8 cellular contexts compared by ENCODE assay signal in genomic region chr17:82297804-82298537, GRCh38. TPM values are rescaled to one million over a fixed set of nuclear protein-coding genes. Genes with fewer than 3 reads are reported as not detected.
A peak's percentile ranks its signal among the peaks of the same experiment; 100 is the strongest.
DNase-seq lines count a peak whose midpoint lies in the region; ATAC-seq, FAIRE-seq and TF ChIP-seq lines count a peak whose summit lies in the region.

No MANE protein-coding gene starts in this region.

- POLR2A ChIA-PET in K562 (lab: Yijun Ruan, JAX) = interaction anchor here (0.9 to 1.5 kb wide), 2 partner anchors 29 to 59 kb away, joined by 3 read pairs; no protein-coding TSS in a partner anchor

- peak; percentile 82 for FAIRE-seq in K562 (lab: Jason Lieb, UNC)

- H3K27me3 Mint-ChIP-seq in immature natural killer cell (ENCODE audit: low read depth in 3 of 3) = peaks cover 35 to 43% (median 38%) of the 10 kb centered on the region in 3 donors

- TF ChIP-seq CTCF in K562 (IDR thresholded peaks at IDR 0.05 in 2 of 3, conservative IDR thresholded peaks at IDR 0.05 in 1 of 3; ENCODE audit: insufficient read depth in 2 of 3, low read depth in 1 of 3, low read length in 3 of 3) = no peak

- intact Hi-C loops in K562 (cut with micrococcal nuclease) = no loop called here

- H3K9me3 Mint-ChIP-seq in immature natural killer cell = no peaks in the 10 kb centered on the region

- H3K4me3 Mint-ChIP-seq in immature natural killer cell = peak overlapping the region; percentile 90 to 95 (median 93)

- H3K4me1 ChIP-seq in K562 (replicated peaks in 1 of 2; ENCODE audit: control insufficient read depth in 2 of 2, insufficient read depth in 2 of 2, low read length in 2 of 2) = peaks cover 63 to 77% of the 10 kb centered on the region in 2 experiments

- H3K27ac Mint-ChIP-seq in immature natural killer cell = peak overlapping the region; percentile 100

- CTCF ChIA-PET in K562 (lab: Yijun Ruan, JAX; ENCODE audit: low intra/inter-chr PET ratio) = no interaction called here

- peaks cover 86 to 88% of the 10 kb centered on the region in 2 donors for H3K4me1 Mint-ChIP-seq in immature natural killer cell

- WGBS in K562 (ENCODE audit: insufficient coverage, low coverage, missing lambda C conversion rate) = 18% methylated on average over 36 of the region's 36 CpGs

- no peaks in the 10 kb centered on the region for H3K36me3 Mint-ChIP-seq in immature natural killer cell

- H4K20me1 ChIP-seq in K562 (replicated peaks; ENCODE audit: control insufficient read depth, insufficient read depth, low read length) = no peaks in the 10 kb centered on the region

- peak overlapping the region; percentile 26; the same call in 1 of the 2 replicates for H3K4me3 ChIP-seq in K562

- peaks cover 13% of the 10 kb centered on the region; the same call in 2 of the 3 replicates for H3K79me2 ChIP-seq in K562 (ENCODE audit: control insufficient read depth, insufficient read depth, low read length)

- no peaks in the 10 kb centered on the region; the same call in 2 of the 3 replicates for H3K36me3 ChIP-seq in K562 (ENCODE audit: control insufficient read depth, insufficient read depth, low read length)

- no peaks in the 10 kb centered on the region for H3K27me3 ChIP-seq in K562 (ENCODE audit: control insufficient read depth in 2 of 2, insufficient read depth in 2 of 2, low read length in 2 of 2)

- no peaks in the 10 kb centered on the region for H3K9me3 ChIP-seq in K562 (replicated peaks; ENCODE audit: control insufficient read depth, insufficient read depth, low read depth, low read length)

- no peak for TF ChIP-seq RAD21 in K562 (CRISPR knock-in tag; conservative IDR thresholded peaks at IDR 0.05 in 1 of 2, IDR thresholded peaks at IDR 0.05 in 1 of 2)

- peak overlapping the region; percentile 96 for H2AFZ ChIP-seq in K562 (ENCODE audit: low read depth, low read length)

- peak overlapping the region; percentile 79 for H3K4me2 ChIP-seq in K562 (ENCODE audit: insufficient read depth, low read length)

- no peaks in the 10 kb centered on the region for H3K9me1 ChIP-seq in K562 (ENCODE audit: control insufficient read depth, insufficient read depth, low read length)

- peak overlapping the region; percentile 67 for H3K27ac ChIP-seq in K562 (ENCODE audit: extremely low read depth, low read depth, low read length)

- in situ Hi-C loops in K562 (cut with MboI) = no loop called here

- peak; percentile 66 for DNase-seq in COLO668 (lab: John Stamatoyannopoulos, UW; ENCODE audit: unreplicated experiment)
- peak; percentile 87 for DNase-seq in LoVo (ENCODE audit: low spot score)
- DNase-seq in UCSD-AML1 (lab: John Stamatoyannopoulos, UW; ENCODE audit: unreplicated experiment) = peak; percentile 82
- peak; percentile 75 to 88 (median 81) for DNase-seq in K562 (ENCODE audit: extremely low read depth in 1 of 4, low spot score in 3 of 4)
- DNase-seq in immature natural killer cell = peak; percentile 99
- DNase-seq in stimulated activated CD4-positive, alpha-beta T cell treated with anti-CD3 and anti-CD28 coated beads, Interleukin-12 subunit alpha, Interleukin-12 subunit beta, amount 100 ng/mL, for 48 hours (ENCODE audit: low read depth in 2 of 3, low spot score in 1 of 3) = peak; percentile 87 to 91 (median 91)

- H3K9ac ChIP-seq in K562 (ENCODE audit: insufficient read depth in 1 of 2, low read depth in 2 of 2, low read length in 2 of 2) = peak overlapping the region; percentile 48 to 89

- no TSS peak for BruUV-seq in K562 (replicated peaks; lab: Mats Ljungman, UMichigan)

- peak; percentile 71 for TF ChIP-seq POLR2A in K562 (conservative IDR thresholded peaks at IDR 0.05)

- ATAC-seq in GM21381 (IDR thresholded peaks at IDR 0.05; ENCODE audit: unreplicated experiment) (peak; percentile 42), K562 (peak; percentile 78), HG03025 (IDR thresholded peaks at IDR 0.05; ENCODE audit: low FRiP score, unreplicated experiment) (no peak)

- no peak for TF ChIP-seq EP300 in K562 (IDR thresholded peaks at IDR 0.05; ENCODE audit: low read length)

TF ChIP-seq in K562, 482 proteins besides CTCF, POLR2A, EP300 and RAD21 (continues in another document):
- TF ChIP-seq ZNF3 (CRISPR knock-in tag; IDR thresholded peaks at IDR 0.05) (no peak), SMAD4 (CRISPR knock-in tag; conservative IDR thresholded peaks at IDR 0.05) (0 out of 2 replicates have a peak, but pooled peaks have one; percentile 63), HDGF (IDR thresholded peaks at IDR 0.05) (no peak; the same call in 1 of the 2 replicates), CHD2 (IDR thresholded peaks at IDR 0.05; ENCODE audit: low read depth, low read length) (no peak), ZNF311 (CRISPR knock-in tag; IDR thresholded peaks at IDR 0.05) (no peak), ASH1L (IDR thresholded peaks at IDR 0.05; ENCODE audit: borderline replicate concordance, low read depth, partially characterized antibody) (no peak), HNRNPK (IDR thresholded peaks at IDR 0.05; ENCODE audit: low read depth, low read length, poor library complexity, severe bottlenecking) (no peak), ZBTB17 (CRISPR knock-in tag; IDR thresholded peaks at IDR 0.05) (peak; percentile 76), ZNF217 (CRISPR knock-in tag; IDR thresholded peaks at IDR 0.05) (no peak), TAF15 (IDR thresholded peaks at IDR 0.05; ENCODE audit: low read depth, low read length) (no peak)

RNA-seq across cellular contexts. Expression of gene CD7, which starts 19.4 kb away (rescaled TPM):
- 0.44 TPM in 1 of 2 replicates, not detected in the other for total RNA-seq in K562 (2011; cell fraction: chromatin; rRNA removed; ENCODE audit: low replicate concordance)
- 0.66 and 0.83 TPM in 2 replicates for total RNA-seq in K562 (2011; cell fraction: nucleolus; rRNA removed)
- total RNA-seq in K562 (2011; cell fraction: nucleoplasm; rRNA removed) = 0.69 TPM in 1 of 2 replicates, not detected in the other
- total RNA-seq in K562 (2014; rRNA removed) (not detected in 2 replicates), K562 (2014; rRNA removed; fragmentation: Illumina TruSeq; extraction: Trizol) (not detected in 2 replicates), K562 (2015; rRNA removed; fragmentation: Illumina TruSeq; extraction: Trizol) (not detected in 2 replicates), K562 (2021) (0.18 and 0.35 TPM in 2 replicates)
- polyA plus RNA-seq in K562 (2011; rRNA removed) (0.21 and 0.85 TPM in 2 replicates), K562 (2014; fragmentation: Illumina TruSeq; extraction: Trizol) (not detected in 2 replicates), K562 (2014; fragmentation: Nextera tagmentation; extraction: Ambion mirVana) (not detected), K562 (2014; rRNA removed) (not detected in 2 replicates), immature natural killer cell (100 to 1,000 TPM; 278 to 589 (median 370) TPM)
- 0.34 and 1.3 TPM in 2 replicates for polyA plus RNA-seq in K562 (2011; cell fraction: cytosol; rRNA removed)
- polyA plus RNA-seq in K562 (2011; cell fraction: nucleus; rRNA removed) = 0.88 and 1.2 TPM in 2 replicates
- polyA plus RNA-seq in K562 (2012) = 0.16 and 0.19 TPM in 2 replicates
- not detected in 2 replicates for polyA minus RNA-seq in K562 (2011; rRNA and poly(A)+ RNA removed)
- polyA minus RNA-seq in K562 (2011; cell fraction: cytosol; rRNA and poly(A)+ RNA removed) = 1.0 TPM in 1 of 2 replicates, not detected in the other
- polyA minus RNA-seq in K562 (2011; cell fraction: nucleus; rRNA and poly(A)+ RNA removed) = 0.27 TPM in 1 of 2 replicates, not detected in the other

RNA-seq across cellular contexts. Expression of gene CSNK1D, which starts 24.5 kb away (rescaled TPM):
- total RNA-seq in K562 (2011; cell fraction: chromatin; rRNA removed; ENCODE audit: low replicate concordance) = 268 and 441 TPM in 2 replicates
- 196 and 213 TPM in 2 replicates for total RNA-seq in K562 (2011; cell fraction: nucleolus; rRNA removed)
- 179 and 187 TPM in 2 replicates for total RNA-seq in K562 (2011; cell fraction: nucleoplasm; rRNA removed)
- total RNA-seq in K562 (2014; rRNA removed) = 26.1 and 39.0 TPM in 2 replicates
- 35.9 and 41.3 TPM in 2 replicates for total RNA-seq in K562 (2014; rRNA removed; fragmentation: Illumina TruSeq; extraction: Trizol)
- 35.7 and 36.6 TPM in 2 replicates for total RNA-seq in K562 (2015; rRNA removed; fragmentation: Illumina TruSeq; extraction: Trizol)
- 95.3 and 114 TPM in 2 replicates for total RNA-seq in K562 (2021)
- 82.8 and 96.8 TPM in 2 replicates for polyA plus RNA-seq in K562 (2011; rRNA removed)
- polyA plus RNA-seq in K562 (2011; cell fraction: cytosol; rRNA removed) = 51.5 and 60.4 TPM in 2 replicates
- 306 and 488 TPM in 2 replicates for polyA plus RNA-seq in K562 (2011; cell fraction: nucleus; rRNA removed)
- 102 and 106 TPM in 2 replicates for polyA plus RNA-seq in K562 (2012)
- polyA plus RNA-seq in K562 (2014; fragmentation: Illumina TruSeq; extraction: Trizol) = 123 and 133 TPM in 2 replicates
- 1 to 10 TPM; 6.5 to 7.4 TPM for polyA plus RNA-seq in K562 (2014; fragmentation: Nextera tagmentation; extraction: Ambion mirVana)
- polyA plus RNA-seq in K562 (2014; rRNA removed) = 81.0 and 90.3 TPM in 2 replicates
- 56.2 and 74.7 TPM in 2 replicates for polyA minus RNA-seq in K562 (2011; rRNA and poly(A)+ RNA removed)
- 45.7 and 51.3 TPM in 2 replicates for polyA minus RNA-seq in K562 (2011; cell fraction: cytosol; rRNA and poly(A)+ RNA removed)
- polyA minus RNA-seq in K562 (2011; cell fraction: nucleus; rRNA and poly(A)+ RNA removed) = 71.1 and 74.9 TPM in 2 replicates
- polyA plus RNA-seq in immature natural killer cell = 100 to 1,000 TPM in 1 of 3 donors, 10 to 100 TPM in 2; 48.9 to 130 (median 55.9) TPM

RNA-seq across cellular contexts. Expression of gene SECTM1, which starts 35.6 kb away (rescaled TPM):
- total RNA-seq in K562 (2011; cell fraction: chromatin; rRNA removed; ENCODE audit: low replicate concordance) = 0.86 TPM in 1 of 2 replicates, not detected in the other
- 0.53 and 0.83 TPM in 2 replicates for total RNA-seq in K562 (2011; cell fraction: nucleolus; rRNA removed)
- total RNA-seq in K562 (2011; cell fraction: nucleoplasm; rRNA removed) = 0.99 TPM in 1 of 2 replicates, not detected in the other
- total RNA-seq in K562 (2014; rRNA removed) (0.18 TPM in 1 of 2 replicates, not detected in the other), K562 (2014; rRNA removed; fragmentation: Illumina TruSeq; extraction: Trizol) (not detected in 2 replicates), K562 (2015; rRNA removed; fragmentation: Illumina TruSeq; extraction: Trizol) (not detected in 2 replicates), K562 (2021) (0.11 TPM in 1 of 2 replicates, not detected in the other)
- polyA plus RNA-seq in K562 (2011; rRNA removed) (0.19 and 0.46 TPM in 2 replicates), K562 (2014; fragmentation: Illumina TruSeq; extraction: Trizol) (0.15 TPM in 1 of 2 replicates, not detected in the other), K562 (2014; fragmentation: Nextera tagmentation; extraction: Ambion mirVana) (not detected), K562 (2014; rRNA removed) (not detected in 2 replicates), immature natural killer cell (1 to 10 TPM in 2 of 3 donors, not detected in 1; 2.7 to 3.6 TPM)
- 0.35 and 1.1 TPM in 2 replicates for polyA plus RNA-seq in K562 (2011; cell fraction: cytosol; rRNA removed)
- polyA plus RNA-seq in K562 (2011; cell fraction: nucleus; rRNA removed) = 0.31 and 0.47 TPM in 2 replicates
- 0.36 and 0.57 TPM in 2 replicates for polyA plus RNA-seq in K562 (2012)
- 0.18 and 0.33 TPM in 2 replicates for polyA minus RNA-seq in K562 (2011; rRNA and poly(A)+ RNA removed)
- not detected in 2 replicates for polyA minus RNA-seq in K562 (2011; cell fraction: cytosol; rRNA and poly(A)+ RNA removed)
- 0.94 TPM in 1 of 2 replicates, not detected in the other for polyA minus RNA-seq in K562 (2011; cell fraction: nucleus; rRNA and poly(A)+ RNA removed)

Comparison
In these comparisons a context has a peak if more than half of its experiments do, and no peak if none do; other contexts are left out.
1. RNA of gene CD7, which starts 19.4 kb away (polyA plus RNA-seq): 278 to 589 TPM in immature natural killer cell; 0.16 to 1.3 TPM in K562; every median in the first group is over 100 times any median in the second.
2. Peak in every context shown above with its lines, with median percentiles within 50 percentile points of each other: DNase-seq.